Comparison of ENCODE assay signal across 31 cellular contexts in genomic region chr12:80792861-80793260, GRCh38.
"Had no signal": no experiment of that assay in that cellular context is flagged by ENCODE, and none has a peak within 500 bp of the region (broad histone marks: within the 10 kb centered on the region; RNA-seq: fewer than 3 reads in every experiment).

No MANE protein-coding gene starts in this region.

- H3K27ac Mint-ChIP-seq: immature natural killer cell; naive thymus-derived CD8-positive, alpha-beta T cell; nephron; stimulated activated naive B cell treated with anti-CD40 and anti-IgM and Interleukin-4, amounts not matched to agents 10 μg/mL and 1 μg/mL and 100 μg/mL, for 72 hours had no signal

- DNase-seq: immature natural killer cell; kidney; left colon; left lung; lower lobe of right lung; mammary epithelial cell; mesenchymal stem cell; naive thymus-derived CD8-positive, alpha-beta T cell; nucleus accumbens; pancreas; posterior cingulate gyrus; retina; right cardiac atrium; stimulated activated CD4-positive, alpha-beta T cell treated with anti-CD3 and anti-CD28 coated beads, Interleukin-12 subunit alpha, Interleukin-12 subunit beta, amount 100 ng/mL, for 4 hours; stimulated activated CD4-positive, alpha-beta T cell treated with anti-CD3 and anti-CD28 coated beads, Interleukin-15, amount 100 ng/mL, for 24 hours; stimulated activated CD4-positive, alpha-beta T cell treated with anti-CD3 and anti-CD28 coated beads, Interleukin-2, amount 100 ng/mL, for 24 hours; stimulated activated CD4-positive, alpha-beta T cell treated with anti-CD3 and anti-CD28 coated beads, Interleukin-4, amount 100 ng/mL, for 1 hour; stimulated activated naive B cell treated with anti-CD40 and anti-IgM and Interleukin-4, amounts not matched to agents 10 μg/mL and 1 μg/mL and 100 μg/mL, for 72 hours; stimulated activated naive CD8-positive, alpha-beta T cell treated with anti-CD3 and anti-CD28 coated beads, Interleukin-15, Interleukin-2, amounts not matched to agents 100 U/mL and 50 U/mL, for 24 hours; stomach; testis; thyroid gland; transverse colon; upper lobe of left lung had no signal

- H3K36me3 Mint-ChIP-seq: immature natural killer cell; naive thymus-derived CD8-positive, alpha-beta T cell; stimulated activated naive B cell treated with anti-CD40 and anti-IgM and Interleukin-4, amounts not matched to agents 10 μg/mL and 1 μg/mL and 100 μg/mL, for 72 hours had no signal

- FAIRE-seq: islet of Langerhans, kidney, pancreas had no signal

- H3K4me1 ChIP-seq: left lung, lower lobe of right lung, pancreas, prostate gland, stomach, testis, thyroid gland, transverse colon, upper lobe of left lung had no signal

- H3K9me3 Mint-ChIP-seq: neural crest cell; stimulated activated naive B cell treated with anti-CD40 and anti-IgM and Interleukin-4, amounts not matched to agents 10 μg/mL and 1 μg/mL and 100 μg/mL, for 72 hours had no signal

- H3K4me1 Mint-ChIP-seq: immature natural killer cell; naive thymus-derived CD8-positive, alpha-beta T cell; stimulated activated naive B cell treated with anti-CD40 and anti-IgM and Interleukin-4, amounts not matched to agents 10 μg/mL and 1 μg/mL and 100 μg/mL, for 72 hours had no signal

- ATAC-seq: left colon; left lung; lower lobe of right lung; naive thymus-derived CD8-positive, alpha-beta T cell; pancreas; right cardiac atrium; sciatic nerve; stimulated activated naive B cell treated with anti-CD40 and anti-IgM and Interleukin-4, amounts not matched to agents 10 μg/mL and 1 μg/mL and 100 μg/mL, for 72 hours; stimulated activated naive CD8-positive, alpha-beta T cell treated with anti-CD3 and anti-CD28 coated beads, Interleukin-15, Interleukin-2, amounts not matched to agents 100 U/mL and 50 U/mL, for 24 hours had no signal

- H3K27me3 Mint-ChIP-seq: naive thymus-derived CD8-positive, alpha-beta T cell; stimulated activated naive B cell treated with anti-CD40 and anti-IgM and Interleukin-4, amounts not matched to agents 10 μg/mL and 1 μg/mL and 100 μg/mL, for 72 hours had no signal

- H3K9me3 ChIP-seq: left lung, lower lobe of right lung, pancreas, prostate gland, stomach, testis, thyroid gland, transverse colon, upper lobe of left lung, vagina had no signal

- H3K27ac ChIP-seq: left lung, lower lobe of right lung, pancreas, prostate gland, skin epidermis, stomach, testis, thyroid gland, transverse colon, upper lobe of left lung, vagina had no signal

- H3K4me3 ChIP-seq: left lung, lower lobe of right lung, pancreas, prostate gland, skin epidermis, stomach, testis, thyroid gland, transverse colon, upper lobe of left lung, vagina had no signal

- H3K27me3 ChIP-seq: left lung, pancreas, stomach, testis, thyroid gland, transverse colon, upper lobe of left lung, vagina had no signal

- H3K36me3 ChIP-seq: lower lobe of right lung, pancreas, prostate gland, stomach, thyroid gland, transverse colon, upper lobe of left lung, vagina had no signal

- H3K4me3 Mint-ChIP-seq: immature natural killer cell; naive thymus-derived CD8-positive, alpha-beta T cell; nephron; neural crest cell; stimulated activated naive B cell treated with anti-CD40 and anti-IgM and Interleukin-4, amounts not matched to agents 10 μg/mL and 1 μg/mL and 100 μg/mL, for 72 hours had no signal
